ENCODE assay signal across 1 cellular context in genomic region chr16:89062389-89063345, GRCh38.
TF ChIP-seq lines count a peak whose summit lies in the region.

No MANE protein-coding gene starts in this region.

TF ChIP-seq in H1, 55 proteins besides CTCF, POLR2A, EP300 and RAD21:
- no peak for TF ChIP-seq SP1 (IDR thresholded peaks at IDR 0.05; ENCODE audit: low read depth, low read length)
